ENCODE assay signal across 1 cellular context in the genomic region with DNA sequence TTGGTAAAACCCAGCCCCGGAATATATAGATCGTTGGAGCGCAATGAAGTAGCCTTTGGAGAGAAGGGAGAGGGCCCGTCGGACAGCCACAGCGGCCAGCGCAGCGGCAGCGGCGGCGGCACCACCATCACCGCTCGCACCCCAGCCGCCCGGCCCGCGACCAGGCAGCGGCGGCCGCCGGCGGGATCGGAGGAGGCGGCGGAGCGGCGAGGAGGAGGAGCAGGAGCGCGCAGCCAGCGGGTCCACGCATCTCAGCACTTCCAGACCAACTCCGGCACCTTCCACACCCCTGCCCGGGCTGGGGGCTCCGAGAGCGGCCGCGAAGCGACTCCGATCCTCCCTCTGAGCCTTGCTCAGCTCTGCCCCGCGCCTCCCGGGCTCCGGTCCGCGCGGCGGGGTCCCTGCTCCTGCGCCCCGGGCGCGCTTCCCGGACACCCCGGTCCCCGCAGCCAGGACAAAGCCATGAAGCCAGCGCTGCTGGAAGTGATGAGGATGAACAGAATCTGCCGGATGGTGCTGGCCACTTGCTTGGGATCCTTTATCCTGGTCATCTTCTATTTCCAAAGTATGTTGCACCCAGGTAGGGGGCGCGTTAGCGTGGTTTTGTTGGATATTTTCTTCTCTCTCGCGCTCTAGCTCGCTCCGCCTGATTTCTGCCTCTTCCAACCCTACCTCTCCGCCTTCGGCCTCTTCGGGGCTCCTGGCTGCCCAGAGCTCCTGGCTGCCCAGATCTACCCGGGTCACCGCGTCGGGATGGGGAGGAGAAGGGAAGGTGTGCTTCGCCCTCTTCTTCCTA.
TF ChIP-seq lines count a peak whose summit lies in the region.

No MANE protein-coding gene starts in this region.

TF ChIP-seq in GM12878, 131 proteins besides CTCF, POLR2A, EP300 and RAD21 (continued from another document):
- TF ChIP-seq TBL1XR1 (IDR thresholded peaks at IDR 0.05; ENCODE audit: low read depth, low read length) = no peak
- TF ChIP-seq, protein P1, sequence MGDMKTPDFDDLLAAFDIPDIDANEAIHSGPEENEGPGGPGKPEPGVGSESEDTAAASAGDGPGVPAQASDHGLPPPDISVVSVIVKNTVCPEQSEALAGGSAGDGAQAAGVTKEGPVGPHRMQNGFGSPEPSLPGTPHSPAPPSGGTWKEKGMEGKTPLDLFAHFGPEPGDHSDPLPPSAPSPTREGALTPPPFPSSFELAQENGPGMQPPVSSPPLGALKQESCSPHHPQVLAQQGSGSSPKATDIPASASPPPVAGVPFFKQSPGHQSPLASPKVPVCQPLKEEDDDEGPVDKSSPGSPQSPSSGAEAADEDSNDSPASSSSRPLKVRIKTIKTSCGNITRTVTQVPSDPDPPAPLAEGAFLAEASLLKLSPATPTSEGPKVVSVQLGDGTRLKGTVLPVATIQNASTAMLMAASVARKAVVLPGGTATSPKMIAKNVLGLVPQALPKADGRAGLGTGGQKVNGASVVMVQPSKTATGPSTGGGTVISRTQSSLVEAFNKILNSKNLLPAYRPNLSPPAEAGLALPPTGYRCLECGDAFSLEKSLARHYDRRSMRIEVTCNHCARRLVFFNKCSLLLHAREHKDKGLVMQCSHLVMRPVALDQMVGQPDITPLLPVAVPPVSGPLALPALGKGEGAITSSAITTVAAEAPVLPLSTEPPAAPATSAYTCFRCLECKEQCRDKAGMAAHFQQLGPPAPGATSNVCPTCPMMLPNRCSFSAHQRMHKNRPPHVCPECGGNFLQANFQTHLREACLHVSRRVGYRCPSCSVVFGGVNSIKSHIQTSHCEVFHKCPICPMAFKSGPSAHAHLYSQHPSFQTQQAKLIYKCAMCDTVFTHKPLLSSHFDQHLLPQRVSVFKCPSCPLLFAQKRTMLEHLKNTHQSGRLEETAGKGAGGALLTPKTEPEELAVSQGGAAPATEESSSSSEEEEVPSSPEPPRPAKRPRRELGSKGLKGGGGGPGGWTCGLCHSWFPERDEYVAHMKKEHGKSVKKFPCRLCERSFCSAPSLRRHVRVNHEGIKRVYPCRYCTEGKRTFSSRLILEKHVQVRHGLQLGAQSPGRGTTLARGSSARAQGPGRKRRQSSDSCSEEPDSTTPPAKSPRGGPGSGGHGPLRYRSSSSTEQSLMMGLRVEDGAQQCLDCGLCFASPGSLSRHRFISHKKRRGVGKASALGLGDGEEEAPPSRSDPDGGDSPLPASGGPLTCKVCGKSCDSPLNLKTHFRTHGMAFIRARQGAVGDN (IDR thresholded peaks at IDR 0.05) = 0 out of 2 replicates have a peak, but pooled peaks have one; percentile 48
- no peak for TF ChIP-seq ZSCAN29 (IDR thresholded peaks at IDR 0.05)
- TF ChIP-seq, protein P2, sequence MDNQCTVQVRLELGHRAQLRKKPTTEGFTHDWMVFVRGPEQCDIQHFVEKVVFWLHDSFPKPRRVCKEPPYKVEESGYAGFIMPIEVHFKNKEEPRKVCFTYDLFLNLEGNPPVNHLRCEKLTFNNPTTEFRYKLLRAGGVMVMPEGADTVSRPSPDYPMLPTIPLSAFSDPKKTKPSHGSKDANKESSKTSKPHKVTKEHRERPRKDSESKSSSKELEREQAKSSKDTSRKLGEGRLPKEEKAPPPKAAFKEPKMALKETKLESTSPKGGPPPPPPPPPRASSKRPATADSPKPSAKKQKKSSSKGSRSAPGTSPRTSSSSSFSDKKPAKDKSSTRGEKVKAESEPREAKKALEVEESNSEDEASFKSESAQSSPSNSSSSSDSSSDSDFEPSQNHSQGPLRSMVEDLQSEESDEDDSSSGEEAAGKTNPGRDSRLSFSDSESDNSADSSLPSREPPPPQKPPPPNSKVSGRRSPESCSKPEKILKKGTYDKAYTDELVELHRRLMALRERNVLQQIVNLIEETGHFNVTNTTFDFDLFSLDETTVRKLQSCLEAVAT (IDR thresholded peaks at IDR 0.05) = peak; percentile 75
- TF ChIP-seq, protein P3, sequence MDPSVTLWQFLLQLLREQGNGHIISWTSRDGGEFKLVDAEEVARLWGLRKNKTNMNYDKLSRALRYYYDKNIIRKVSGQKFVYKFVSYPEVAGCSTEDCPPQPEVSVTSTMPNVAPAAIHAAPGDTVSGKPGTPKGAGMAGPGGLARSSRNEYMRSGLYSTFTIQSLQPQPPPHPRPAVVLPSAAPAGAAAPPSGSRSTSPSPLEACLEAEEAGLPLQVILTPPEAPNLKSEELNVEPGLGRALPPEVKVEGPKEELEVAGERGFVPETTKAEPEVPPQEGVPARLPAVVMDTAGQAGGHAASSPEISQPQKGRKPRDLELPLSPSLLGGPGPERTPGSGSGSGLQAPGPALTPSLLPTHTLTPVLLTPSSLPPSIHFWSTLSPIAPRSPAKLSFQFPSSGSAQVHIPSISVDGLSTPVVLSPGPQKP (IDR thresholded peaks at IDR 0.05; ENCODE audit: low read depth, low read length) = no peak
- no peak for TF ChIP-seq ZZZ3 (IDR thresholded peaks at IDR 0.05; ENCODE audit: control insufficient read depth, insufficient read length, low read depth)
- peak; percentile 70; the same call in 1 of the 2 replicates for TF ChIP-seq PML (IDR thresholded peaks at IDR 0.05; ENCODE audit: low read length)
- no peak for TF ChIP-seq MEF2A (IDR thresholded peaks at IDR 0.05; ENCODE audit: insufficient read depth, low read depth, low read length)
- peak; percentile 74 to 85 for TF ChIP-seq IKZF2 (IDR thresholded peaks at IDR 0.05)
- TF ChIP-seq ZNF622 (IDR thresholded peaks at IDR 0.05) = no peak
- no peak for TF ChIP-seq SIX5 (IDR thresholded peaks at IDR 0.05; ENCODE audit: low read depth, low read length, severe bottlenecking)
- no peak for TF ChIP-seq YBX1 (IDR thresholded peaks at IDR 0.05)
TF ChIP-seq in GM12878: peak in this region for 28.
